9 cellular contexts compared by ENCODE assay signal in the genomic region with DNA sequence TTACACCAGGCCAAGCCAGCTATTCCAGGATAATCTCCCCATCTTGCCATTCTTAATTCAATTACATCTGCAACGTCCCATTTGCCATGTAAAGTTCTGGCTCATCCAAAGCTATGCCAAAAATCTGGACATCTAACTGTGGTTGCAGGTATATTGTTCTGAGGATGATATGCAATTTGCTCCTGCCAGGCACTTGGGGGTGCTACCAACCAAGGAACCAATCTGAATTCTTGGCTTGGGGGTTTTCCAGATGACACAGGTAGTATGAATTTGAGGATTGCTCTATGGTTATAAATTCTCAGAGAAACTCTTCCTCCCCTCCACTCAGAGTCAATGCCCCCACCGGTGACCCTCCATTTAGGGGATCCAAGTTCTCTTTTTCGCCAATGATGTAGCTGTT. TPM values are rescaled to one million over a fixed set of nuclear protein-coding genes. Genes with fewer than 3 reads are reported as not detected.
DNase-seq lines count a peak whose midpoint lies in the region; ATAC-seq and TF ChIP-seq lines count a peak whose summit lies in the region.
"Had no signal": no experiment of that assay in that cellular context is flagged by ENCODE, and none has a peak within 500 bp of the region (broad histone marks: within the 10 kb centered on the region; RNA-seq: fewer than 3 reads in every experiment).

No MANE protein-coding gene starts in this region.

- no peak overlapping the region for H3K27ac Mint-ChIP-seq in activated naive CD4-positive, alpha-beta T cell treated with anti-CD3 and anti-CD28 coated beads for 36 hours
- H3K27ac Mint-ChIP-seq in activated naive CD4-positive, alpha-beta T cell treated with anti-CD3 and anti-CD28 coated beads, Interleukin-2, amount 10 ng/mL, durations not matched to agents 7 days and 5 days = no peak overlapping the region
- H3K27ac Mint-ChIP-seq: activated naive CD8-positive, alpha-beta T cell had no signal

- ATAC-seq in HG03196 (IDR thresholded peaks at IDR 0.05; ENCODE audit: unreplicated experiment) (no peak), GM19467 (IDR thresholded peaks at IDR 0.05; ENCODE audit: unreplicated experiment) (no peak)

- peaks cover 0 to 22% (median 0%) of the 10 kb centered on the region in 3 donors for H3K36me3 ChIP-seq in Peyer's patch

- no peaks in the 10 kb centered on the region for H3K36me3 Mint-ChIP-seq in activated naive CD4-positive, alpha-beta T cell treated with anti-CD3 and anti-CD28 coated beads for 36 hours (ENCODE audit: low read depth)
- peaks cover 2% of the 10 kb centered on the region for H3K36me3 Mint-ChIP-seq in activated naive CD4-positive, alpha-beta T cell treated with anti-CD3 and anti-CD28 coated beads, Interleukin-2, amount 10 ng/mL, durations not matched to agents 7 days and 5 days
- H3K36me3 Mint-ChIP-seq: activated naive CD8-positive, alpha-beta T cell had no signal

- H3K27me3 Mint-ChIP-seq in activated naive CD4-positive, alpha-beta T cell treated with anti-CD3 and anti-CD28 coated beads for 36 hours (ENCODE audit: low read depth) = no peaks in the 10 kb centered on the region
- no peaks in the 10 kb centered on the region for H3K27me3 Mint-ChIP-seq in activated naive CD4-positive, alpha-beta T cell treated with anti-CD3 and anti-CD28 coated beads, Interleukin-2, amount 10 ng/mL, durations not matched to agents 7 days and 5 days
- H3K27me3 Mint-ChIP-seq: activated naive CD8-positive, alpha-beta T cell had no signal

- H3K4me1 Mint-ChIP-seq in activated naive CD4-positive, alpha-beta T cell treated with anti-CD3 and anti-CD28 coated beads for 36 hours (ENCODE audit: low read depth) = no peaks in the 10 kb centered on the region
- peaks cover 21% of the 10 kb centered on the region for H3K4me1 Mint-ChIP-seq in activated naive CD4-positive, alpha-beta T cell treated with anti-CD3 and anti-CD28 coated beads, Interleukin-2, amount 10 ng/mL, durations not matched to agents 7 days and 5 days

- peak; percentile 42 for DNase-seq in activated naive CD4-positive, alpha-beta T cell treated with anti-CD3 and anti-CD28 coated beads for 36 hours
- DNase-seq in activated naive CD4-positive, alpha-beta T cell treated with anti-CD3 and anti-CD28 coated beads, Interleukin-2, amount 10 ng/mL, durations not matched to agents 7 days and 5 days = no peak
- DNase-seq in Peyer's patch (no peak), cardiac fibroblast (ENCODE audit: low read depth in 2 of 2) (peak; percentile 33 to 75), occipital lobe (lab: John Stamatoyannopoulos, UW) (peak; percentile 3), cerebellum (ENCODE audit: low spot score) (no peak)

- H3K27ac ChIP-seq in Peyer's patch = no peak overlapping the region

- intact Hi-C loops in activated naive CD4-positive, alpha-beta T cell treated with anti-CD3 and anti-CD28 coated beads for 36 hours (cut with micrococcal nuclease) = loop anchor here (5.0 to 10.0 kb wide), 3 partner anchors 685 to 982 kb away; partner anchors contain the start of genes MRPL57 and SKA3

- no peak overlapping the region for H3K4me3 Mint-ChIP-seq in activated naive CD4-positive, alpha-beta T cell treated with anti-CD3 and anti-CD28 coated beads for 36 hours
- no peak overlapping the region for H3K4me3 Mint-ChIP-seq in activated naive CD4-positive, alpha-beta T cell treated with anti-CD3 and anti-CD28 coated beads, Interleukin-2, amount 10 ng/mL, durations not matched to agents 7 days and 5 days
- H3K4me3 Mint-ChIP-seq: activated naive CD8-positive, alpha-beta T cell had no signal

- H3K9me3 ChIP-seq in Peyer's patch = no peaks in the 10 kb centered on the region

- no peaks in the 10 kb centered on the region for H3K27me3 ChIP-seq in Peyer's patch

- H3K4me3 ChIP-seq in Peyer's patch = no peak overlapping the region
- H3K4me3 ChIP-seq in cardiac fibroblast (replicated peaks in 1 of 2; ENCODE audit: low read depth in 2 of 2, low read length in 2 of 2) = no peak overlapping the region

- TF ChIP-seq CTCF in Peyer's patch (IDR thresholded peaks at IDR 0.05) = peak in 4 of 6 experiments; percentile 44 to 60 (median 54)
- peak; percentile 64 for TF ChIP-seq CTCF in cardiac fibroblast (IDR thresholded peaks at IDR 0.05; ENCODE audit: low read depth, low read length)

- no peaks in the 10 kb centered on the region for H3K9me3 Mint-ChIP-seq in activated naive CD4-positive, alpha-beta T cell treated with anti-CD3 and anti-CD28 coated beads for 36 hours
- no peaks in the 10 kb centered on the region for H3K9me3 Mint-ChIP-seq in activated naive CD4-positive, alpha-beta T cell treated with anti-CD3 and anti-CD28 coated beads, Interleukin-2, amount 10 ng/mL, durations not matched to agents 7 days and 5 days

- H3K4me1 ChIP-seq in Peyer's patch = peaks cover 0 to 7% (median 0%) of the 10 kb centered on the region in 4 donors

- CTCF ChIA-PET in activated naive CD4-positive, alpha-beta T cell treated with anti-CD3 and anti-CD28 coated beads for 36 hours (lab: Charles Lee) = interaction anchor here (0.6 to 6.6 kb wide), 16 partner anchors 9 to 433 kb away, joined by 3 to 50 read pairs (median 4); no protein-coding TSS in a partner anchor
- CTCF ChIA-PET in activated naive CD4-positive, alpha-beta T cell treated with anti-CD3 and anti-CD28 coated beads, Interleukin-2, amount 10 ng/mL, durations not matched to agents 7 days and 5 days (lab: Charles Lee) = interaction anchor here (0.8 to 6.8 kb wide), 6 partner anchors 16 to 689 kb away, joined by 3 to 38 read pairs (median 11); no protein-coding TSS in a partner anchor

- no peak for TF ChIP-seq POLR2A in Peyer's patch (IDR thresholded peaks at IDR 0.05)

RNA-seq across cellular contexts. Expression of gene CRYL1, which starts 33.0 kb away (rescaled TPM):
- total RNA-seq in activated naive CD4-positive, alpha-beta T cell treated with anti-CD3 and anti-CD28 coated beads for 36 hours = 1 to 10 TPM; 8.9 to 9.3 TPM
- total RNA-seq in Peyer's patch = 100 to 1,000 TPM in 3 of 4 donors, 10 to 100 TPM in 1; 81.7 to 357 (median 299) TPM
- total RNA-seq in occipital lobe = 13.4 TPM
- total RNA-seq in cerebellum = 14.9 TPM

Comparison
In these comparisons a context has a peak if more than half of its experiments do, and no peak if none do; other contexts are left out.
1. DNase-seq: peak in activated naive CD4-positive, alpha-beta T cell treated with anti-CD3 and anti-CD28 coated beads for 36 hours (single experiment), cardiac fibroblast (2 of 2) and occipital lobe (single experiment); none in activated naive CD4-positive, alpha-beta T cell treated with anti-CD3 and anti-CD28 coated beads, Interleukin-2, amount 10 ng/mL, durations not matched to agents 7 days and 5 days (single experiment), Peyer's patch (0 of 3) and cerebellum (single experiment).